8 cellular contexts compared by ENCODE assay signal in the genomic region with DNA sequence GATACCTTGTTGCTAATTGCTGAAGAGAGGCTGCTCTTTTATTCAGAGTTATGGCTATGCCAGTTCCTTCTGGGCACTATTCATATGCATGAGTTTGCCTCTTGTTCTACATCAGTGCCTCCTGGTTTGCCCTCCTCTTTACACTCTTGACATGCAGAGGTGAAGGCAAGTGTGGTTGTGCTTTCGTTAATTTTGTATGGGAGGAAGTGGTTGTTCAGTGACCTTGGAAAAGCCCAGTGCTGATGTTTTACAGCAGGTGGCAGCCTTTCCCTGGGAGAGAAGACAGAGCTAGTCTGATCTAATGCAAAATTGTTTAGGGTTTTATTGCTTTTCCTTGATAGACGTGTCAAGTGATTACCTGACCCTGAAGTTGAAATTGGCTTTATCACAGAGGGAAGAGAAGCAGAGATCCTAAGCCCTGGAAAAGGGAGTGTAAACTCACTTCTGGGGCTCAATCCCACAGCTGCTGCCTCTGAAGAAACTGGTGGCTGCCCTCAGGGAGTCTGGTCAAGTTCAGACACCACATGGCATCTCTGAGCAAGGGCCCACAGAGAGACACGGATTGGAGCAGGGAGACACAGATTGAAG. TPM values are rescaled to one million over a fixed set of nuclear protein-coding genes. Genes with fewer than 3 reads are reported as not detected.
A peak's percentile ranks its signal among the peaks of the same experiment; 100 is the strongest.
DNase-seq lines count a peak whose midpoint lies in the region; ATAC-seq and FAIRE-seq lines count a peak whose summit lies in the region.

No MANE protein-coding gene starts in this region.

- peak overlapping the region; percentile 31 to 83 (median 67) for H3K27ac Mint-ChIP-seq in naive thymus-derived CD4-positive, alpha-beta T cell
- H3K27ac Mint-ChIP-seq in stimulated activated naive CD8-positive, alpha-beta T cell treated with anti-CD3 and anti-CD28 coated beads, Interleukin-15, Interleukin-2, amounts not matched to agents 100 ng/mL and 50 ng/mL, for 24 hours: peak overlapping the region; percentile 83

- H3K36me3 Mint-ChIP-seq in naive thymus-derived CD4-positive, alpha-beta T cell: no peaks in the 10 kb centered on the region
- H3K36me3 Mint-ChIP-seq in stimulated activated naive CD8-positive, alpha-beta T cell treated with anti-CD3 and anti-CD28 coated beads, Interleukin-15, Interleukin-2, amounts not matched to agents 100 ng/mL and 50 ng/mL, for 24 hours (ENCODE audit: low read depth): no peaks in the 10 kb centered on the region

- peaks cover 3% of the 10 kb centered on the region for H3K4me1 ChIP-seq in NT2/D1 (ENCODE audit: insufficient read depth, insufficient read length)
- H3K4me1 ChIP-seq in naive thymus-derived CD4-positive, alpha-beta T cell (ENCODE audit: control insufficient read depth in 2 of 2, insufficient read depth in 2 of 2, low read length in 2 of 2): peaks cover 3 to 31% of the 10 kb centered on the region in 2 donors

- H3K27me3 Mint-ChIP-seq in naive thymus-derived CD4-positive, alpha-beta T cell: peaks cover 0 to 4% (median 0%) of the 10 kb centered on the region in 5 donors
- H3K27me3 Mint-ChIP-seq in stimulated activated naive CD8-positive, alpha-beta T cell treated with anti-CD3 and anti-CD28 coated beads, Interleukin-15, Interleukin-2, amounts not matched to agents 100 ng/mL and 50 ng/mL, for 24 hours: no peaks in the 10 kb centered on the region

- ATAC-seq in GM21367 (IDR thresholded peaks at IDR 0.05; ENCODE audit: unreplicated experiment): peak; percentile 72
- ATAC-seq in naive thymus-derived CD4-positive, alpha-beta T cell: peak; percentile 94

- no peaks in the 10 kb centered on the region for H3K9me3 Mint-ChIP-seq in naive thymus-derived CD4-positive, alpha-beta T cell
- no peaks in the 10 kb centered on the region for H3K9me3 Mint-ChIP-seq in stimulated activated naive CD8-positive, alpha-beta T cell treated with anti-CD3 and anti-CD28 coated beads, Interleukin-15, Interleukin-2, amounts not matched to agents 100 ng/mL and 50 ng/mL, for 24 hours

- no peaks in the 10 kb centered on the region for H3K27me3 ChIP-seq in NT2/D1 (ENCODE audit: insufficient read depth, insufficient read length)
- H3K27me3 ChIP-seq in naive thymus-derived CD4-positive, alpha-beta T cell (ENCODE audit: control insufficient read depth in 2 of 2, insufficient read depth in 2 of 2, low read length in 2 of 2): no peaks in the 10 kb centered on the region

- no peak overlapping the region for H3K9ac ChIP-seq in NT2/D1 (ENCODE audit: insufficient read length, low read depth)

- H3K4me1 Mint-ChIP-seq in naive thymus-derived CD4-positive, alpha-beta T cell: peaks cover 31 to 49% (median 43%) of the 10 kb centered on the region in 7 donors
- peaks cover 32% of the 10 kb centered on the region for H3K4me1 Mint-ChIP-seq in stimulated activated naive CD8-positive, alpha-beta T cell treated with anti-CD3 and anti-CD28 coated beads, Interleukin-15, Interleukin-2, amounts not matched to agents 100 ng/mL and 50 ng/mL, for 24 hours (ENCODE audit: low read depth)

- no peaks in the 10 kb centered on the region for H3K9me3 ChIP-seq in NT2/D1 (ENCODE audit: insufficient read depth, low read length)
- H3K9me3 ChIP-seq in naive thymus-derived CD4-positive, alpha-beta T cell (ENCODE audit: control insufficient read depth in 2 of 3, low read length in 3 of 3): no peaks in the 10 kb centered on the region

- H3K4me3 ChIP-seq in NT2/D1 (ENCODE audit: insufficient read length, low read depth): no peak overlapping the region
- H3K4me3 ChIP-seq in naive thymus-derived CD4-positive, alpha-beta T cell (ENCODE audit: low read length): no peak overlapping the region

- no peak overlapping the region for H3K27ac ChIP-seq in naive thymus-derived CD4-positive, alpha-beta T cell (ENCODE audit: low read depth, low read length)

- peak overlapping the region in 7 of 10 donors; percentile 0 to 38 (median 7) for H3K4me3 Mint-ChIP-seq in naive thymus-derived CD4-positive, alpha-beta T cell
- no peak overlapping the region for H3K4me3 Mint-ChIP-seq in stimulated activated naive CD8-positive, alpha-beta T cell treated with anti-CD3 and anti-CD28 coated beads, Interleukin-15, Interleukin-2, amounts not matched to agents 100 ng/mL and 50 ng/mL, for 24 hours

- DNase-seq in DMS 273 (lab: John Stamatoyannopoulos, UW; ENCODE audit: unreplicated experiment): peak; percentile 80
- DNase-seq in HTR-8/SVneo (ENCODE audit: insufficient read length, low spot score): peak; percentile 73
- peak; percentile 44 for DNase-seq in NT2/D1 (ENCODE audit: low read depth, low spot score)
- peak; percentile 50 for DNase-seq in activated CD8-positive, alpha-beta memory T cell treated with anti-CD3 and anti-CD28 coated beads, Interleukin-2, amount 50 U/mL, for 24 hours (ENCODE audit: extremely low read depth)
- peak; percentile 73 for DNase-seq in epidermal melanocyte (ENCODE audit: insufficient read length, low spot score)
- peak; percentile 18 to 85 (median 78) for DNase-seq in naive thymus-derived CD4-positive, alpha-beta T cell

- POLR2A ChIA-PET in naive thymus-derived CD4-positive, alpha-beta T cell (lab: Charles Lee): interaction anchor here (0.6 to 7.4 kb wide), 8 partner anchors 55 to 435 kb away, joined by 3 to 85 read pairs (median 4); no protein-coding TSS in a partner anchor

- CTCF ChIA-PET in naive thymus-derived CD4-positive, alpha-beta T cell (lab: Charles Lee): interaction anchor here (0.6 to 11.7 kb wide), 16 partner anchors 12 to 474 kb away, joined by 3 to 289 read pairs (median 4); a partner anchor contains a TSS

- FAIRE-seq in HTR-8/SVneo (lab: Jason Lieb, UNC): peak; percentile 49

- no peaks in the 10 kb centered on the region for H3K36me3 ChIP-seq in NT2/D1 (ENCODE audit: insufficient read depth, insufficient read length, low read length)
- no peaks in the 10 kb centered on the region for H3K36me3 ChIP-seq in naive thymus-derived CD4-positive, alpha-beta T cell (ENCODE audit: control insufficient read depth in 2 of 3, insufficient read depth in 3 of 3, low read length in 3 of 3)

- intact Hi-C loops in naive thymus-derived CD4-positive, alpha-beta T cell (cut with micrococcal nuclease): loop anchor here (1.0 to 5.0 kb wide), 13 partner anchors 15 to 823 kb away; a partner anchor contains a TSS

RNA-seq across cellular contexts. Expression of a gene that starts 30.5 kb away (rescaled TPM):
- 10 to 100 TPM; 13.2 to 20.8 (median 15.6) TPM for total RNA-seq in naive thymus-derived CD4-positive, alpha-beta T cell
- polyA plus RNA-seq in naive thymus-derived CD4-positive, alpha-beta T cell: 10 to 100 TPM in 1 of 2 donors, 1 to 10 TPM in 1; 4.5 to 11.4 TPM
